1 cellular context compared by ENCODE assay signal in the genomic region with DNA sequence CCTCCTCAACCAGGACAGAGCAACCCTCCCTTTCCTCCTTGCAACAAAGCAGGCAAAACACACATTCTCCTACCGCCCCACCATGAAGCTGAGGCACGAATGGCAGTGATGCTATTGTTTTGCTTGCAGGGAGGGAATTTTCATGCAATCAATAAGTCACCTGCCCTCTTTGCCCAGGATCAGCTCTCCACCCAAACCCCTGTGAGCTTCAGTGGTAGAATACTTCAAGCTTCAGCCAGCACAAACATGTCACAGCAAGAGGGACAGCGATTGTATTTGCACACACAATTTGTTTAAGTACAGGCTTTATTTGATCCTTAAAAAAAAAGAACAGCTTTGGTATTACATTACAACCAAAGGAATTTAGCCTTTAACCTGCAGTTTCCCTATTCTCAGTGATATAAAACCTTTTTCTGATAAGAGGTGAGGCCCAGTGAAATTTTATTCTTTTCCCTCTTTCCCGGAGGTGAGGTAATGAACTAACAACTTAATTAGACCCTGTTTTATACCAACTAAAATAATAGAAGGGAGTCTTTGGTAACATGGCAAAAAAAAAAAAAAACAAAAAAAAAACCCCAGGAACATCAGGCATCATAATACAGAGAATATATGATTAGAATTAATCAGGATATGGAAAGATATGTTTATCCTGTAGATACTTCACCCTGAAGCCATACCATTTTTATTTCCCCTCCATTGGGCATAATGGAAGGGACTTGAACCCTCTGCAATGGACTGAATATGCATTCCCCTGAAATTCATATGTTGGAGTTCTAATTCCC.
TF ChIP-seq lines count a peak whose summit lies in the region.

No MANE protein-coding gene starts in this region.

TF ChIP-seq in HepG2, 621 proteins besides CTCF, POLR2A, EP300 and RAD21 (continued from another document and continues in another):
- TF ChIP-seq, protein P1, sequence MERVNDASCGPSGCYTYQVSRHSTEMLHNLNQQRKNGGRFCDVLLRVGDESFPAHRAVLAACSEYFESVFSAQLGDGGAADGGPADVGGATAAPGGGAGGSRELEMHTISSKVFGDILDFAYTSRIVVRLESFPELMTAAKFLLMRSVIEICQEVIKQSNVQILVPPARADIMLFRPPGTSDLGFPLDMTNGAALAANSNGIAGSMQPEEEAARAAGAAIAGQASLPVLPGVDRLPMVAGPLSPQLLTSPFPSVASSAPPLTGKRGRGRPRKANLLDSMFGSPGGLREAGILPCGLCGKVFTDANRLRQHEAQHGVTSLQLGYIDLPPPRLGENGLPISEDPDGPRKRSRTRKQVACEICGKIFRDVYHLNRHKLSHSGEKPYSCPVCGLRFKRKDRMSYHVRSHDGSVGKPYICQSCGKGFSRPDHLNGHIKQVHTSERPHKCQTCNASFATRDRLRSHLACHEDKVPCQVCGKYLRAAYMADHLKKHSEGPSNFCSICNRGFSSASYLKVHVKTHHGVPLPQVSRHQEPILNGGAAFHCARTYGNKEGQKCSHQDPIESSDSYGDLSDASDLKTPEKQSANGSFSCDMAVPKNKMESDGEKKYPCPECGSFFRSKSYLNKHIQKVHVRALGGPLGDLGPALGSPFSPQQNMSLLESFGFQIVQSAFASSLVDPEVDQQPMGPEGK (CRISPR knock-in tag; IDR thresholded peaks at IDR 0.05): peak; percentile 74
- TF ChIP-seq, protein P2, sequence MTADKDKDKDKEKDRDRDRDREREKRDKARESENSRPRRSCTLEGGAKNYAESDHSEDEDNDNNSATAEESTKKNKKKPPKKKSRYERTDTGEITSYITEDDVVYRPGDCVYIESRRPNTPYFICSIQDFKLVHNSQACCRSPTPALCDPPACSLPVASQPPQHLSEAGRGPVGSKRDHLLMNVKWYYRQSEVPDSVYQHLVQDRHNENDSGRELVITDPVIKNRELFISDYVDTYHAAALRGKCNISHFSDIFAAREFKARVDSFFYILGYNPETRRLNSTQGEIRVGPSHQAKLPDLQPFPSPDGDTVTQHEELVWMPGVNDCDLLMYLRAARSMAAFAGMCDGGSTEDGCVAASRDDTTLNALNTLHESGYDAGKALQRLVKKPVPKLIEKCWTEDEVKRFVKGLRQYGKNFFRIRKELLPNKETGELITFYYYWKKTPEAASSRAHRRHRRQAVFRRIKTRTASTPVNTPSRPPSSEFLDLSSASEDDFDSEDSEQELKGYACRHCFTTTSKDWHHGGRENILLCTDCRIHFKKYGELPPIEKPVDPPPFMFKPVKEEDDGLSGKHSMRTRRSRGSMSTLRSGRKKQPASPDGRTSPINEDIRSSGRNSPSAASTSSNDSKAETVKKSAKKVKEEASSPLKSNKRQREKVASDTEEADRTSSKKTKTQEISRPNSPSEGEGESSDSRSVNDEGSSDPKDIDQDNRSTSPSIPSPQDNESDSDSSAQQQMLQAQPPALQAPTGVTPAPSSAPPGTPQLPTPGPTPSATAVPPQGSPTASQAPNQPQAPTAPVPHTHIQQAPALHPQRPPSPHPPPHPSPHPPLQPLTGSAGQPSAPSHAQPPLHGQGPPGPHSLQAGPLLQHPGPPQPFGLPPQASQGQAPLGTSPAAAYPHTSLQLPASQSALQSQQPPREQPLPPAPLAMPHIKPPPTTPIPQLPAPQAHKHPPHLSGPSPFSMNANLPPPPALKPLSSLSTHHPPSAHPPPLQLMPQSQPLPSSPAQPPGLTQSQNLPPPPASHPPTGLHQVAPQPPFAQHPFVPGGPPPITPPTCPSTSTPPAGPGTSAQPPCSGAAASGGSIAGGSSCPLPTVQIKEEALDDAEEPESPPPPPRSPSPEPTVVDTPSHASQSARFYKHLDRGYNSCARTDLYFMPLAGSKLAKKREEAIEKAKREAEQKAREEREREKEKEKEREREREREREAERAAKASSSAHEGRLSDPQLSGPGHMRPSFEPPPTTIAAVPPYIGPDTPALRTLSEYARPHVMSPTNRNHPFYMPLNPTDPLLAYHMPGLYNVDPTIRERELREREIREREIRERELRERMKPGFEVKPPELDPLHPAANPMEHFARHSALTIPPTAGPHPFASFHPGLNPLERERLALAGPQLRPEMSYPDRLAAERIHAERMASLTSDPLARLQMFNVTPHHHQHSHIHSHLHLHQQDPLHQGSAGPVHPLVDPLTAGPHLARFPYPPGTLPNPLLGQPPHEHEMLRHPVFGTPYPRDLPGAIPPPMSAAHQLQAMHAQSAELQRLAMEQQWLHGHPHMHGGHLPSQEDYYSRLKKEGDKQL (CRISPR knock-in tag; IDR thresholded peaks at IDR 0.05; ENCODE audit: low read depth): peak; percentile 42; the same call in 1 of the 2 replicates
- TF ChIP-seq FOXM1 (CRISPR knock-in tag; IDR thresholded peaks at IDR 0.05) (no peak), POGZ (CRISPR knock-in tag; IDR thresholded peaks at IDR 0.05) (peak; percentile 63), SNAPC2 (CRISPR knock-in tag; IDR thresholded peaks at IDR 0.05) (0 out of 2 replicates have a peak, but pooled peaks have one; percentile 38), SUZ12 (IDR thresholded peaks at IDR 0.05; ENCODE audit: low read depth, low read length) (no peak), ZEB1 (IDR thresholded peaks at IDR 0.05; ENCODE audit: insufficient replicate concordance, low read depth) (peak; percentile 89), ZNF343 (CRISPR knock-in tag; IDR thresholded peaks at IDR 0.05) (0 out of 2 replicates have a peak, but pooled peaks have one; percentile 44), PHF21A (CRISPR knock-in tag; IDR thresholded peaks at IDR 0.05) (peak; percentile 78), SIX4 (CRISPR knock-in tag; IDR thresholded peaks at IDR 0.05) (peak; percentile 82), SOX5 (CRISPR knock-in tag; IDR thresholded peaks at IDR 0.05; ENCODE audit: borderline replicate concordance) (peak; percentile 94), CREM (IDR thresholded peaks at IDR 0.05) (peak; percentile 85), CREM (CRISPR knock-in tag; IDR thresholded peaks at IDR 0.05) (no peak), NONO (IDR thresholded peaks at IDR 0.05) (no peak), NONO (CRISPR knock-in tag; conservative IDR thresholded peaks at IDR 0.05) (0 out of 2 replicates have a peak, but pooled peaks have one; percentile 38), HOXA3 (CRISPR knock-in tag; IDR thresholded peaks at IDR 0.05) (peak; percentile 77; the same call in 1 of the 2 replicates), HCFC1 (IDR thresholded peaks at IDR 0.05; ENCODE audit: low read depth, low read length) (no peak), RFXANK (CRISPR knock-in tag; IDR thresholded peaks at IDR 0.05) (0 out of 2 replicates have a peak, but pooled peaks have one; percentile 18), SRY (CRISPR knock-in tag; IDR thresholded peaks at IDR 0.05) (no peak), ZNF775 (CRISPR knock-in tag; IDR thresholded peaks at IDR 0.05; ENCODE audit: borderline replicate concordance) (peak; percentile 66; the same call in 1 of the 2 replicates), BCL6 (CRISPR knock-in tag; IDR thresholded peaks at IDR 0.05) (peak; percentile 69), GATA4 (IDR thresholded peaks at IDR 0.05; ENCODE audit: borderline replicate concordance, low read depth) (0 out of 2 replicates have a peak, but pooled peaks have one; percentile 33), FOXA3 (CRISPR knock-in tag; IDR thresholded peaks at IDR 0.05) (peak; percentile 72), ZFYVE20 (CRISPR knock-in tag; IDR thresholded peaks at IDR 0.05; ENCODE audit: borderline replicate concordance, low read depth) (no peak), NR2F6 (IDR thresholded peaks at IDR 0.05) (peak; percentile 88), NR2F6 (CRISPR knock-in tag; IDR thresholded peaks at IDR 0.05) (peak; percentile 81), THAP11 (CRISPR knock-in tag; IDR thresholded peaks at IDR 0.05) (peak; percentile 42), ZNF652 (CRISPR knock-in tag; IDR thresholded peaks at IDR 0.05; ENCODE audit: borderline replicate concordance, low read depth) (no peak; the same call in 1 of the 2 replicates), ZSCAN31 (CRISPR knock-in tag; IDR thresholded peaks at IDR 0.05; ENCODE audit: low read depth) (0 out of 2 replicates have a peak, but pooled peaks have one; percentile 4), ZFY (CRISPR knock-in tag; IDR thresholded peaks at IDR 0.05) (no peak), KAT8 (CRISPR knock-in tag; IDR thresholded peaks at IDR 0.05) (peak; percentile 39), ZNF12 (CRISPR knock-in tag; IDR thresholded peaks at IDR 0.05) (peak; percentile 50; the same call in 1 of the 2 replicates), ZNF543 (CRISPR knock-in tag; IDR thresholded peaks at IDR 0.05) (no peak), ZBTB3 (CRISPR knock-in tag; IDR thresholded peaks at IDR 0.05; ENCODE audit: borderline replicate concordance, low read depth) (no peak), MXD4 (CRISPR knock-in tag; IDR thresholded peaks at IDR 0.05) (no peak), ZMYM3 (CRISPR knock-in tag; IDR thresholded peaks at IDR 0.05) (peak; percentile 45; the same call in 1 of the 2 replicates)
- TF ChIP-seq, protein P3, sequence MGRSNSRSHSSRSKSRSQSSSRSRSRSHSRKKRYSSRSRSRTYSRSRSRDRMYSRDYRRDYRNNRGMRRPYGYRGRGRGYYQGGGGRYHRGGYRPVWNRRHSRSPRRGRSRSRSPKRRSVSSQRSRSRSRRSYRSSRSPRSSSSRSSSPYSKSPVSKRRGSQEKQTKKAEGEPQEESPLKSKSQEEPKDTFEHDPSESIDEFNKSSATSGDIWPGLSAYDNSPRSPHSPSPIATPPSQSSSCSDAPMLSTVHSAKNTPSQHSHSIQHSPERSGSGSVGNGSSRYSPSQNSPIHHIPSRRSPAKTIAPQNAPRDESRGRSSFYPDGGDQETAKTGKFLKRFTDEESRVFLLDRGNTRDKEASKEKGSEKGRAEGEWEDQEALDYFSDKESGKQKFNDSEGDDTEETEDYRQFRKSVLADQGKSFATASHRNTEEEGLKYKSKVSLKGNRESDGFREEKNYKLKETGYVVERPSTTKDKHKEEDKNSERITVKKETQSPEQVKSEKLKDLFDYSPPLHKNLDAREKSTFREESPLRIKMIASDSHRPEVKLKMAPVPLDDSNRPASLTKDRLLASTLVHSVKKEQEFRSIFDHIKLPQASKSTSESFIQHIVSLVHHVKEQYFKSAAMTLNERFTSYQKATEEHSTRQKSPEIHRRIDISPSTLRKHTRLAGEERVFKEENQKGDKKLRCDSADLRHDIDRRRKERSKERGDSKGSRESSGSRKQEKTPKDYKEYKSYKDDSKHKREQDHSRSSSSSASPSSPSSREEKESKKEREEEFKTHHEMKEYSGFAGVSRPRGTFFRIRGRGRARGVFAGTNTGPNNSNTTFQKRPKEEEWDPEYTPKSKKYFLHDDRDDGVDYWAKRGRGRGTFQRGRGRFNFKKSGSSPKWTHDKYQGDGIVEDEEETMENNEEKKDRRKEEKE (IDR thresholded peaks at IDR 0.05): no peak
- TF ChIP-seq, protein P4, sequence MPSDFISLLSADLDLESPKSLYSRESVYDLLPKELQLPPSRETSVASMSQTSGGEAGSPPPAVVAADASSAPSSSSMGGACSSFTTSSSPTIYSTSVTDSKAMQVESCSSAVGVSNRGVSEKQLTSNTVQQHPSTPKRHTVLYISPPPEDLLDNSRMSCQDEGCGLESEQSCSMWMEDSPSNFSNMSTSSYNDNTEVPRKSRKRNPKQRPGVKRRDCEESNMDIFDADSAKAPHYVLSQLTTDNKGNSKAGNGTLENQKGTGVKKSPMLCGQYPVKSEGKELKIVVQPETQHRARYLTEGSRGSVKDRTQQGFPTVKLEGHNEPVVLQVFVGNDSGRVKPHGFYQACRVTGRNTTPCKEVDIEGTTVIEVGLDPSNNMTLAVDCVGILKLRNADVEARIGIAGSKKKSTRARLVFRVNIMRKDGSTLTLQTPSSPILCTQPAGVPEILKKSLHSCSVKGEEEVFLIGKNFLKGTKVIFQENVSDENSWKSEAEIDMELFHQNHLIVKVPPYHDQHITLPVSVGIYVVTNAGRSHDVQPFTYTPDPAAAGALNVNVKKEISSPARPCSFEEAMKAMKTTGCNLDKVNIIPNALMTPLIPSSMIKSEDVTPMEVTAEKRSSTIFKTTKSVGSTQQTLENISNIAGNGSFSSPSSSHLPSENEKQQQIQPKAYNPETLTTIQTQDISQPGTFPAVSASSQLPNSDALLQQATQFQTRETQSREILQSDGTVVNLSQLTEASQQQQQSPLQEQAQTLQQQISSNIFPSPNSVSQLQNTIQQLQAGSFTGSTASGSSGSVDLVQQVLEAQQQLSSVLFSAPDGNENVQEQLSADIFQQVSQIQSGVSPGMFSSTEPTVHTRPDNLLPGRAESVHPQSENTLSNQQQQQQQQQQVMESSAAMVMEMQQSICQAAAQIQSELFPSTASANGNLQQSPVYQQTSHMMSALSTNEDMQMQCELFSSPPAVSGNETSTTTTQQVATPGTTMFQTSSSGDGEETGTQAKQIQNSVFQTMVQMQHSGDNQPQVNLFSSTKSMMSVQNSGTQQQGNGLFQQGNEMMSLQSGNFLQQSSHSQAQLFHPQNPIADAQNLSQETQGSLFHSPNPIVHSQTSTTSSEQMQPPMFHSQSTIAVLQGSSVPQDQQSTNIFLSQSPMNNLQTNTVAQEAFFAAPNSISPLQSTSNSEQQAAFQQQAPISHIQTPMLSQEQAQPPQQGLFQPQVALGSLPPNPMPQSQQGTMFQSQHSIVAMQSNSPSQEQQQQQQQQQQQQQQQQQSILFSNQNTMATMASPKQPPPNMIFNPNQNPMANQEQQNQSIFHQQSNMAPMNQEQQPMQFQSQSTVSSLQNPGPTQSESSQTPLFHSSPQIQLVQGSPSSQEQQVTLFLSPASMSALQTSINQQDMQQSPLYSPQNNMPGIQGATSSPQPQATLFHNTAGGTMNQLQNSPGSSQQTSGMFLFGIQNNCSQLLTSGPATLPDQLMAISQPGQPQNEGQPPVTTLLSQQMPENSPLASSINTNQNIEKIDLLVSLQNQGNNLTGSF (CRISPR knock-in tag; IDR thresholded peaks at IDR 0.05): no peak
- TF ChIP-seq, protein P5, sequence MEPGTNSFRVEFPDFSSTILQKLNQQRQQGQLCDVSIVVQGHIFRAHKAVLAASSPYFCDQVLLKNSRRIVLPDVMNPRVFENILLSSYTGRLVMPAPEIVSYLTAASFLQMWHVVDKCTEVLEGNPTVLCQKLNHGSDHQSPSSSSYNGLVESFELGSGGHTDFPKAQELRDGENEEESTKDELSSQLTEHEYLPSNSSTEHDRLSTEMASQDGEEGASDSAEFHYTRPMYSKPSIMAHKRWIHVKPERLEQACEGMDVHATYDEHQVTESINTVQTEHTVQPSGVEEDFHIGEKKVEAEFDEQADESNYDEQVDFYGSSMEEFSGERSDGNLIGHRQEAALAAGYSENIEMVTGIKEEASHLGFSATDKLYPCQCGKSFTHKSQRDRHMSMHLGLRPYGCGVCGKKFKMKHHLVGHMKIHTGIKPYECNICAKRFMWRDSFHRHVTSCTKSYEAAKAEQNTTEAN (CRISPR knock-in tag; conservative IDR thresholded peaks at IDR 0.05): no peak
- TF ChIP-seq, protein P6, sequence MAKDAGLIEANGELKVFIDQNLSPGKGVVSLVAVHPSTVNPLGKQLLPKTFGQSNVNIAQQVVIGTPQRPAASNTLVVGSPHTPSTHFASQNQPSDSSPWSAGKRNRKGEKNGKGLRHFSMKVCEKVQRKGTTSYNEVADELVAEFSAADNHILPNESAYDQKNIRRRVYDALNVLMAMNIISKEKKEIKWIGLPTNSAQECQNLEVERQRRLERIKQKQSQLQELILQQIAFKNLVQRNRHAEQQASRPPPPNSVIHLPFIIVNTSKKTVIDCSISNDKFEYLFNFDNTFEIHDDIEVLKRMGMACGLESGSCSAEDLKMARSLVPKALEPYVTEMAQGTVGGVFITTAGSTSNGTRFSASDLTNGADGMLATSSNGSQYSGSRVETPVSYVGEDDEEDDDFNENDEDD (CRISPR knock-in tag; IDR thresholded peaks at IDR 0.05; ENCODE audit: borderline replicate concordance): peak; percentile 48; the same call in 1 of the 2 replicates
- TF ChIP-seq, protein P7, sequence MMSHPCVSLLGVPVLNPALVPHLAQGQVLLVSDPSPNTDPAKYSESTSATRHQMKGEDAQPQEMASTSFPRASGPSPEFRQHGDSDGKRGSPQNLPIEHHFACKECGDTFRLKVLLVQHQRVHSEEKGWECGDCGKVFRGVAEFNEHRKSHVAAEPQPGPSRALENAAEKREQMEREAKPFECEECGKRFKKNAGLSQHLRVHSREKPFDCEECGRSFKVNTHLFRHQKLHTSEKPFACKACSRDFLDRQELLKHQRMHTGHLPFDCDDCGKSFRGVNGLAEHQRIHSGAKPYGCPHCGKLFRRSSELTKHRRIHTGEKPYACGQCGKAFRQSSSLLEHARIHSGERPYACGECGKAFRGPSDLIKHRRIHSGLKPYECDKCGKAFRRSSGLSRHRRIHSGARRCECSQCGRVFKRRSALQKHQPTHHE (CRISPR knock-in tag; IDR thresholded peaks at IDR 0.05; ENCODE audit: borderline replicate concordance): no peak
